Comparison of ENCODE assay signal across 19 cellular contexts in genomic region chr6:106735136-106735535, GRCh38.
"Had no signal": no experiment of that assay in that cellular context is flagged by ENCODE, and none has a peak within 500 bp of the region (broad histone marks: within the 10 kb centered on the region; RNA-seq: fewer than 3 reads in every experiment).

No MANE protein-coding gene starts in this region.

- H3K36me3 Mint-ChIP-seq: natural killer cell treated with Interleukin-12 subunit alpha and Interleukin-12 subunit beta and Interleukin-15 and Interleukin-18, amount 100 ng/mL, for 72 hours had no signal

- H3K4me3 ChIP-seq: esophagus muscularis mucosa, gastroesophageal sphincter, heart right ventricle, skin epidermis, suprapubic skin, transverse colon, uterus had no signal

- H3K27ac Mint-ChIP-seq: activated T-cell treated with anti-CD3 and anti-CD28 coated beads, Interleukin-2, amount 50 U/mL, for 72 hours; dendritic cell treated with granulocyte-macrophage colony-stimulating factor and Interleukin-4, amounts not matched to agents 40 ng/mL and 50 ng/mL, for 4 days; natural killer cell treated with Interleukin-12 subunit alpha and Interleukin-12 subunit beta and Interleukin-15 and Interleukin-18, amount 100 ng/mL, for 72 hours; stimulated activated naive CD8-positive, alpha-beta T cell treated with anti-CD3 and anti-CD28 coated beads, Interleukin-15, amount 100 ng/mL, for 72 hours had no signal

- H3K36me3 ChIP-seq: esophagus muscularis mucosa, gastroesophageal sphincter, heart right ventricle, suprapubic skin, transverse colon, uterus had no signal

- H3K4me1 Mint-ChIP-seq: stimulated activated naive CD8-positive, alpha-beta T cell treated with anti-CD3 and anti-CD28 coated beads, Interleukin-15, amount 100 ng/mL, for 72 hours had no signal

- H3K27me3 ChIP-seq: gastroesophageal sphincter, heart right ventricle, suprapubic skin, transverse colon, uterus had no signal

- H3K9me3 Mint-ChIP-seq: activated T-cell treated with anti-CD3 and anti-CD28 coated beads, Interleukin-2, amount 50 U/mL, for 72 hours; natural killer cell treated with Interleukin-12 subunit alpha and Interleukin-12 subunit beta and Interleukin-15 and Interleukin-18, amount 100 ng/mL, for 72 hours; stimulated activated naive CD8-positive, alpha-beta T cell treated with anti-CD3 and anti-CD28 coated beads, Interleukin-15, amount 100 ng/mL, for 72 hours had no signal

- H3K4me1 ChIP-seq: uterus had no signal

- H3K9me3 ChIP-seq: suprapubic skin, uterus had no signal

- H3K4me3 Mint-ChIP-seq: activated T-cell treated with anti-CD3 and anti-CD28 coated beads, Interleukin-2, amount 50 U/mL, for 72 hours; dendritic cell treated with granulocyte-macrophage colony-stimulating factor and Interleukin-4, amounts not matched to agents 40 ng/mL and 50 ng/mL, for 4 days; natural killer cell treated with Interleukin-12 subunit alpha and Interleukin-12 subunit beta and Interleukin-15 and Interleukin-18, amount 100 ng/mL, for 72 hours; stimulated activated naive CD8-positive, alpha-beta T cell treated with anti-CD3 and anti-CD28 coated beads, Interleukin-15, amount 100 ng/mL, for 72 hours had no signal

- ATAC-seq: activated T-cell treated with anti-CD3 and anti-CD28 coated beads, Interleukin-2, amount 50 U/mL, for 72 hours; gastroesophageal sphincter; heart right ventricle; natural killer cell treated with Interleukin-12 subunit alpha and Interleukin-12 subunit beta and Interleukin-15 and Interleukin-18, amount 100 ng/mL, for 72 hours; right cardiac atrium; stimulated activated naive CD8-positive, alpha-beta T cell treated with anti-CD3 and anti-CD28 coated beads, Interleukin-15, amount 100 ng/mL, for 72 hours had no signal

- H3K27ac ChIP-seq: esophagus muscularis mucosa, gastroesophageal sphincter, heart right ventricle, skin epidermis, suprapubic skin, transverse colon, uterus had no signal

- DNase-seq: activated CD4-positive, alpha-beta T cell treated with anti-CD3 and anti-CD28 coated beads, Interleukin-2, amount 50 U/mL, for 4 hours; activated CD4-positive, CD25-positive, alpha-beta regulatory T cell treated with anti-CD3 and anti-CD28 coated beads, Interleukin-2, amount 50 U/mL, for 72 hours; activated effector memory CD4-positive, alpha-beta T cell treated with anti-CD3 and anti-CD28 coated beads, Interleukin-2, amount 50 U/mL, for 16 hours; activated naive CD4-positive, alpha-beta T cell treated with anti-CD3 and anti-CD28 coated beads, Interleukin-2, amount 50 U/mL, for 16 hours; activated T-cell treated with anti-CD3 and anti-CD28 coated beads, Interleukin-2, amount 50 U/mL, for 72 hours; aorta; effector CD8-positive, alpha-beta T cell; heart right ventricle; right cardiac atrium; stimulated activated naive CD8-positive, alpha-beta T cell treated with anti-CD3 and anti-CD28 coated beads, Interleukin-15, amount 100 ng/mL, for 72 hours; T1000; transverse colon; uterus had no signal
